8 cellular contexts compared by ENCODE assay signal in genomic region chr11:67261635-67261941, GRCh38. TPM values are rescaled to one million over a fixed set of nuclear protein-coding genes. Genes with fewer than 3 reads are reported as not detected.
A peak's percentile ranks its signal among the peaks of the same experiment; 100 is the strongest.
DNase-seq lines count a peak whose midpoint lies in the region; ATAC-seq and TF ChIP-seq lines count a peak whose summit lies in the region.
"Had no signal": no experiment of that assay in that cellular context is flagged by ENCODE, and none has a peak within 500 bp of the region (broad histone marks: within the 10 kb centered on the region; RNA-seq: fewer than 3 reads in every experiment).

No MANE protein-coding gene starts in this region.

- H3K36me3 ChIP-seq in GM23248 (ENCODE audit: low read depth) (peaks cover 7% of the 10 kb centered on the region; the same call in 1 of the 2 replicates), iPS DF 6.9 (ENCODE audit: control insufficient read depth, insufficient read depth, low read length) (no peaks in the 10 kb centered on the region), smooth muscle cell (ENCODE audit: low read depth) (no peaks in the 10 kb centered on the region)

- TF ChIP-seq CTCF in WTC11 (IDR thresholded peaks at IDR 0.05), result no peak
- no peak for TF ChIP-seq CTCF in smooth muscle cell (IDR thresholded peaks at IDR 0.05; ENCODE audit: borderline replicate concordance, insufficient read depth, poor library complexity, severe bottlenecking)

- H3K36me3 Mint-ChIP-seq in WTC11, result peaks cover 6% of the 10 kb centered on the region

- ATAC-seq in WTC11 (peak; percentile 15), HG02623 (IDR thresholded peaks at IDR 0.05; ENCODE audit: unreplicated experiment) (no peak)

- H3K4me1 ChIP-seq in GM23248 (ENCODE audit: insufficient read depth) (peaks cover 15% of the 10 kb centered on the region), iPS DF 6.9 (ENCODE audit: control insufficient read depth, insufficient read depth, low read length) (peaks cover 2% of the 10 kb centered on the region; the same call in 1 of the 2 replicates), smooth muscle cell (ENCODE audit: low read depth) (no peaks in the 10 kb centered on the region)

- H3K79me2 ChIP-seq in GM23248 (ENCODE audit: insufficient read depth), result peaks cover 5% of the 10 kb centered on the region
- peaks cover 6% of the 10 kb centered on the region for H3K79me2 ChIP-seq in smooth muscle cell (ENCODE audit: low read depth)

- peak overlapping the region; percentile 69 for H3K4me3 Mint-ChIP-seq in WTC11

- no peaks in the 10 kb centered on the region for H3K9me2 ChIP-seq in GM23248 (ENCODE audit: insufficient read depth)

- peak overlapping the region; percentile 68 for H3K4me3 ChIP-seq in GM23248
- peak overlapping the region; percentile 20; the same call in 1 of the 2 replicates for H3K4me3 ChIP-seq in iPS DF 6.9 (ENCODE audit: low read length)
- peak overlapping the region; percentile 46 for H3K4me3 ChIP-seq in smooth muscle cell

- peaks cover 18% of the 10 kb centered on the region for H3K4me1 Mint-ChIP-seq in WTC11

- POLR2A ChIA-PET in WTC11 (lab: Charles Lee), result interaction anchor here (0.6 to 1.5 kb wide), 3 partner anchors 16 to 41 kb away, joined by 3 to 5 read pairs (median 3); no protein-coding TSS in a partner anchor

- peak overlapping the region; percentile 74 for H3K4me2 ChIP-seq in GM23248 (ENCODE audit: unreplicated experiment)
- peak overlapping the region; percentile 87 for H3K4me2 ChIP-seq in smooth muscle cell

- H4K20me1 ChIP-seq in GM23248 (ENCODE audit: insufficient read depth), result no peaks in the 10 kb centered on the region
- no peaks in the 10 kb centered on the region for H4K20me1 ChIP-seq in smooth muscle cell (ENCODE audit: low read depth)

- DNase-seq in GM23248, result no peak
- no peak for DNase-seq in WTC11 (ENCODE audit: low spot score)
- DNase-seq in iPS DF 6.9 (ENCODE audit: low read depth, low spot score), result no peak
- no peak for DNase-seq in smooth muscle cell (lab: John Stamatoyannopoulos, UW; ENCODE audit: unreplicated experiment)
- no peak for DNase-seq in SK-N-DZ (ENCODE audit: low spot score)
- no peak for DNase-seq in globus pallidus (ENCODE audit: low spot score)
- DNase-seq: NCI-H226 had no signal

- no peak overlapping the region for H3K27ac ChIP-seq in GM23248
- H3K27ac ChIP-seq in iPS DF 6.9 (ENCODE audit: low read length), result no peak overlapping the region
- no peak overlapping the region for H3K27ac ChIP-seq in smooth muscle cell (ENCODE audit: low read depth)

- no peak overlapping the region for H3K27ac Mint-ChIP-seq in WTC11

- H3K9me3 Mint-ChIP-seq in WTC11, result no peaks in the 10 kb centered on the region

- WGBS in GM23248 (ENCODE audit: low coverage in 1 of 2, low lambda C conversion rate in 2 of 2, missing lambda C conversion rate in 2 of 2), 2 experiments, result 16 to 30% methylated on average over 12 to 19 of the region's 19 CpGs
- no CpG with 5 or more reads among the region's 19 CpGs for WGBS in iPS DF 6.9 (ENCODE audit: insufficient coverage, insufficient read length)
- 11% methylated on average over 17 of the region's 19 CpGs for WGBS in smooth muscle cell (ENCODE audit: low lambda C conversion rate)

- H3K27me3 Mint-ChIP-seq in WTC11 (ENCODE audit: low read depth), result peaks cover 34% of the 10 kb centered on the region

- H3K27me3 ChIP-seq in GM23248 (replicated peaks; ENCODE audit: insufficient read depth), result no peaks in the 10 kb centered on the region
- no peaks in the 10 kb centered on the region; the same call in 1 of the 2 replicates for H3K27me3 ChIP-seq in iPS DF 6.9 (ENCODE audit: control insufficient read depth, insufficient read depth, low read length)
- no peaks in the 10 kb centered on the region for H3K27me3 ChIP-seq in smooth muscle cell (ENCODE audit: low read depth)

- H3K9ac ChIP-seq in GM23248 (peak overlapping the region; percentile 60; the same call in 1 of the 2 replicates), smooth muscle cell (ENCODE audit: low read depth) (no peak overlapping the region)

- H3F3A ChIP-seq in GM23248 (ENCODE audit: insufficient read depth), result peaks cover 33% of the 10 kb centered on the region
- peaks cover 12% of the 10 kb centered on the region for H3F3A ChIP-seq in smooth muscle cell (ENCODE audit: low read depth)

- H2AFZ ChIP-seq in GM23248 (peak overlapping the region; percentile 88), smooth muscle cell (ENCODE audit: low read depth) (no peak overlapping the region)

- H3K9me3 ChIP-seq in GM23248 (ENCODE audit: low read depth) (no peaks in the 10 kb centered on the region), iPS DF 6.9 (ENCODE audit: control insufficient read depth, insufficient read depth, low read length) (no peaks in the 10 kb centered on the region), smooth muscle cell (replicated peaks; ENCODE audit: low read depth) (no peaks in the 10 kb centered on the region)

- in situ Hi-C loops in GM23248 (cut with MboI), result no loop called here

- CTCF ChIA-PET in WTC11 (lab: Charles Lee), result interaction anchor here (0.6 to 4.6 kb wide), 46 partner anchors 8 to 873 kb away, joined by 3 to 122 read pairs (median 6); partner anchors contain the start of genes ANKRD13D, KDM2A, POLD4 and PPP1CA

TF ChIP-seq in WTC11, 78 proteins besides CTCF, POLR2A, EP300 and RAD21 (continues in another document):
- TF ChIP-seq FOXP1 (CRISPR knock-in tag; IDR thresholded peaks at IDR 0.05; ENCODE audit: borderline replicate concordance) (no peak), JAZF1 (CRISPR knock-in tag; IDR thresholded peaks at IDR 0.05) (no peak)
- TF ChIP-seq, protein P1, sequence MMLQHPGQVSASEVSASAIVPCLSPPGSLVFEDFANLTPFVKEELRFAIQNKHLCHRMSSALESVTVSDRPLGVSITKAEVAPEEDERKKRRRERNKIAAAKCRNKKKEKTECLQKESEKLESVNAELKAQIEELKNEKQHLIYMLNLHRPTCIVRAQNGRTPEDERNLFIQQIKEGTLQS (CRISPR knock-in tag; conservative IDR thresholded peaks at IDR 0.05), result no peak
- TF ChIP-seq, protein P2, sequence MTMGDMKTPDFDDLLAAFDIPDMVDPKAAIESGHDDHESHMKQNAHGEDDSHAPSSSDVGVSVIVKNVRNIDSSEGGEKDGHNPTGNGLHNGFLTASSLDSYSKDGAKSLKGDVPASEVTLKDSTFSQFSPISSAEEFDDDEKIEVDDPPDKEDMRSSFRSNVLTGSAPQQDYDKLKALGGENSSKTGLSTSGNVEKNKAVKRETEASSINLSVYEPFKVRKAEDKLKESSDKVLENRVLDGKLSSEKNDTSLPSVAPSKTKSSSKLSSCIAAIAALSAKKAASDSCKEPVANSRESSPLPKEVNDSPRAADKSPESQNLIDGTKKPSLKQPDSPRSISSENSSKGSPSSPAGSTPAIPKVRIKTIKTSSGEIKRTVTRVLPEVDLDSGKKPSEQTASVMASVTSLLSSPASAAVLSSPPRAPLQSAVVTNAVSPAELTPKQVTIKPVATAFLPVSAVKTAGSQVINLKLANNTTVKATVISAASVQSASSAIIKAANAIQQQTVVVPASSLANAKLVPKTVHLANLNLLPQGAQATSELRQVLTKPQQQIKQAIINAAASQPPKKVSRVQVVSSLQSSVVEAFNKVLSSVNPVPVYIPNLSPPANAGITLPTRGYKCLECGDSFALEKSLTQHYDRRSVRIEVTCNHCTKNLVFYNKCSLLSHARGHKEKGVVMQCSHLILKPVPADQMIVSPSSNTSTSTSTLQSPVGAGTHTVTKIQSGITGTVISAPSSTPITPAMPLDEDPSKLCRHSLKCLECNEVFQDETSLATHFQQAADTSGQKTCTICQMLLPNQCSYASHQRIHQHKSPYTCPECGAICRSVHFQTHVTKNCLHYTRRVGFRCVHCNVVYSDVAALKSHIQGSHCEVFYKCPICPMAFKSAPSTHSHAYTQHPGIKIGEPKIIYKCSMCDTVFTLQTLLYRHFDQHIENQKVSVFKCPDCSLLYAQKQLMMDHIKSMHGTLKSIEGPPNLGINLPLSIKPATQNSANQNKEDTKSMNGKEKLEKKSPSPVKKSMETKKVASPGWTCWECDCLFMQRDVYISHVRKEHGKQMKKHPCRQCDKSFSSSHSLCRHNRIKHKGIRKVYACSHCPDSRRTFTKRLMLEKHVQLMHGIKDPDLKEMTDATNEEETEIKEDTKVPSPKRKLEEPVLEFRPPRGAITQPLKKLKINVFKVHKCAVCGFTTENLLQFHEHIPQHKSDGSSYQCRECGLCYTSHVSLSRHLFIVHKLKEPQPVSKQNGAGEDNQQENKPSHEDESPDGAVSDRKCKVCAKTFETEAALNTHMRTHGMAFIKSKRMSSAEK (CRISPR knock-in tag; IDR thresholded peaks at IDR 0.05; ENCODE audit: borderline replicate concordance), result no peak

RNA-seq across cellular contexts. Expression of gene GRK2, which starts 4.7 kb away (rescaled TPM):
- 43.0 and 54.9 TPM in 2 replicates for total RNA-seq in GM23248 (2014; rRNA removed; shearing (Covaris generic))
- polyA plus RNA-seq in GM23248 (2016; fragmentation: Nextera tagmentation; extraction: Ambion mirVana) (6.0 and 7.8 TPM in 2 replicates), smooth muscle cell (38.9 and 42.5 TPM in 2 replicates)
- total RNA-seq in WTC11 (2021) (59.4 to 68.1 TPM (median 61.4 TPM) in 3 replicates), smooth muscle cell (18.5 and 22.2 TPM in 2 replicates)
- polyA plus RNA-seq in SK-N-DZ (2014; cell fraction: cytosol; rRNA removed), result 63.4 and 72.0 TPM in 2 replicates
- polyA plus RNA-seq in SK-N-DZ (2014; cell fraction: nucleus; rRNA removed), result 95.3 and 97.5 TPM in 2 replicates

RNA-seq across cellular contexts. Expression of gene ANKRD13D, which starts 27.5 kb away (rescaled TPM):
- 27.6 and 42.9 TPM in 2 replicates for total RNA-seq in GM23248 (2014; rRNA removed; shearing (Covaris generic))
- 13.4 and 16.4 TPM in 2 replicates for polyA plus RNA-seq in GM23248 (2016; fragmentation: Nextera tagmentation; extraction: Ambion mirVana)
- total RNA-seq in WTC11 (2021), result 36.8 to 55.5 TPM (median 42.4 TPM) in 3 replicates
- 29.3 and 34.7 TPM in 2 replicates for total RNA-seq in smooth muscle cell
- polyA plus RNA-seq in smooth muscle cell, result 52.0 and 63.2 TPM in 2 replicates
- polyA plus RNA-seq in SK-N-DZ (2014; cell fraction: cytosol; rRNA removed), result 21.1 and 25.4 TPM in 2 replicates
- 91.5 and 113 TPM in 2 replicates for polyA plus RNA-seq in SK-N-DZ (2014; cell fraction: nucleus; rRNA removed)

RNA-seq across cellular contexts. Expression of gene SSH3, which starts 41.7 kb away (rescaled TPM):
- total RNA-seq in GM23248 (2014; rRNA removed; shearing (Covaris generic)), result 20.1 and 41.6 TPM in 2 replicates
- polyA plus RNA-seq in GM23248 (2016; fragmentation: Nextera tagmentation; extraction: Ambion mirVana) (25.2 and 26.4 TPM in 2 replicates), smooth muscle cell (29.3 and 47.5 TPM in 2 replicates)
- total RNA-seq in WTC11 (2021) (34.8 to 43.4 TPM (median 42.3 TPM) in 3 replicates), smooth muscle cell (14.9 and 23.9 TPM in 2 replicates)
- polyA plus RNA-seq in SK-N-DZ (2014; cell fraction: cytosol; rRNA removed), result 0.24 and 0.29 TPM in 2 replicates
- polyA plus RNA-seq in SK-N-DZ (2014; cell fraction: nucleus; rRNA removed), result 3.8 and 14.4 TPM in 2 replicates
